ENCODE assay signal across 2 cellular contexts in the genomic region with DNA sequence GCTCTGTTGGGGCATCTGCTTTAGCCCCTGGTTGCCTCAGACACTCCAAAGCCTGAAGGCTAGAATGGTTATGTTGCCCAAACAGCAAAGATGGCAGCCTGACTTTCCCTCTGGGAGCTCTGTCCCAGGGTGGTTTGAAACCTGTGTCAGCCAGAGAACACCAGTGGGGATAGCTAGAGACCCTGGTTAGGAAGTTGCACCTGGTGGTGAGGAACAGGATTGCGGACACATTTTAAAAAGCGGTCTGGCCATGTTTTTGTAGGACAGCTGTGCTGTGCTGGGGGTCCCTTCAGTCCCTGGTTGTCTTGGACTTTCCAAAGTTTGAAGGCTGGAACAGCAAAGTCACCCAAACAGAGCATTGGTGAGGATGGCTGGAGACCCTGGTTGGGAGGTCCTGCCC.
TF ChIP-seq lines count a peak whose summit lies in the region.

No MANE protein-coding gene starts in this region.

TF ChIP-seq in HCT116, 20 proteins besides CTCF, POLR2A, EP300 and RAD21 (continued from another document):
- TF ChIP-seq SP1 (IDR thresholded peaks at IDR 0.05; ENCODE audit: low read depth) (no peak), ZBTB33 (IDR thresholded peaks at IDR 0.05; ENCODE audit: extremely low read depth, insufficient replicate concordance, low read length) (no peak), REST (IDR thresholded peaks at IDR 0.05; ENCODE audit: low read depth) (no peak), SRF (IDR thresholded peaks at IDR 0.05; ENCODE audit: low read depth) (no peak), EZH2 (IDR thresholded peaks at IDR 0.05) (no peak)

TF ChIP-seq in WTC11, 78 proteins besides CTCF, POLR2A, EP300 and RAD21 (continued from another document):
- TF ChIP-seq, protein P1, sequence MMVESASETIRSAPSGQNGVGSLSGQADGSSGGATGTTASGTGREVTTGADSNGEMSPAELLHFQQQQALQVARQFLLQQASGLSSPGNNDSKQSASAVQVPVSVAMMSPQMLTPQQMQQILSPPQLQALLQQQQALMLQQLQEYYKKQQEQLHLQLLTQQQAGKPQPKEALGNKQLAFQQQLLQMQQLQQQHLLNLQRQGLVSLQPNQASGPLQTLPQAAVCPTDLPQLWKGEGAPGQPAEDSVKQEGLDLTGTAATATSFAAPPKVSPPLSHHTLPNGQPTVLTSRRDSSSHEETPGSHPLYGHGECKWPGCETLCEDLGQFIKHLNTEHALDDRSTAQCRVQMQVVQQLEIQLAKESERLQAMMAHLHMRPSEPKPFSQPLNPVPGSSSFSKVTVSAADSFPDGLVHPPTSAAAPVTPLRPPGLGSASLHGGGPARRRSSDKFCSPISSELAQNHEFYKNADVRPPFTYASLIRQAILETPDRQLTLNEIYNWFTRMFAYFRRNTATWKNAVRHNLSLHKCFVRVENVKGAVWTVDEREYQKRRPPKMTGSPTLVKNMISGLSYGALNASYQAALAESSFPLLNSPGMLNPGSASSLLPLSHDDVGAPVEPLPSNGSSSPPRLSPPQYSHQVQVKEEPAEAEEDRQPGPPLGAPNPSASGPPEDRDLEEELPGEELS (CRISPR knock-in tag; IDR thresholded peaks at IDR 0.05) = no peak
- TF ChIP-seq SMAD3 (CRISPR knock-in tag; IDR thresholded peaks at IDR 0.05; ENCODE audit: borderline replicate concordance) = no peak
TF ChIP-seq in WTC11: peak in this region for 0.
